Comparison of ENCODE assay signal across 23 cellular contexts in genomic region chr7:2122651-2123050, GRCh38.
"Had no signal": no experiment of that assay in that cellular context is flagged by ENCODE, and none has a peak within 500 bp of the region (broad histone marks: within the 10 kb centered on the region; RNA-seq: fewer than 3 reads in every experiment).

No MANE protein-coding gene starts in this region.

- H3K4me1 ChIP-seq: adrenal gland, body of pancreas had no signal

- DNase-seq: activated CD4-positive, alpha-beta memory T cell treated with anti-CD3 and anti-CD28 coated beads, Interleukin-2, amount 10 ng/mL, durations not matched to agents 7 days and 5 days; activated CD4-positive, alpha-beta T cell treated with anti-CD3 and anti-CD28 coated beads for 1 hour; activated CD4-positive, alpha-beta T cell treated with anti-CD3 and anti-CD28 coated beads for 4 hours; activated CD4-positive, alpha-beta T cell treated with anti-CD3 and anti-CD28 coated beads, Interleukin-2, amount 10 ng/mL, durations not matched to agents 7 days and 5 days; activated CD4-positive, alpha-beta T cell treated with anti-CD3 and anti-CD28 coated beads, Interleukin-2, amount 50 U/mL, for 4 hours; activated CD8-positive, alpha-beta memory T cell treated with anti-CD3 and anti-CD28 coated beads for 24 hours; activated effector memory CD4-positive, alpha-beta T cell treated with anti-CD3 and anti-CD28 coated beads, Interleukin-2, amount 50 U/mL, for 16 hours; activated naive CD4-positive, alpha-beta T cell treated with anti-CD3 and anti-CD28 coated beads for 36 hours; activated naive CD8-positive, alpha-beta T cell treated with anti-CD3 and anti-CD28 coated beads for 36 hours; activated naive CD8-positive, alpha-beta T cell treated with anti-CD3 and anti-CD28 coated beads, Interleukin-2, amount 50 U/mL, for 24 hours; activated T-cell treated with anti-CD3 and anti-CD28 coated beads, Interleukin-2, amount 50 U/mL, for 4 hours; adrenal gland; amygdala; aorta; body of pancreas; caudate nucleus; cortex of kidney; dermis blood vessel endothelial cell; effector CD4-positive, alpha-beta T cell; esophagus squamous epithelium; head of caudate nucleus; T-helper 2 cell had no signal

- H3K9me3 ChIP-seq: adrenal gland, body of pancreas, esophagus squamous epithelium had no signal

- H3K27ac ChIP-seq: adrenal gland, body of pancreas, epithelial cell of prostate, esophagus squamous epithelium had no signal

- H3K27me3 ChIP-seq: adrenal gland, body of pancreas, esophagus squamous epithelium had no signal

- H3K4me3 ChIP-seq: adrenal gland, body of pancreas, esophagus squamous epithelium had no signal

- H3K36me3 ChIP-seq: adrenal gland had no signal
